In the genomic region with DNA sequence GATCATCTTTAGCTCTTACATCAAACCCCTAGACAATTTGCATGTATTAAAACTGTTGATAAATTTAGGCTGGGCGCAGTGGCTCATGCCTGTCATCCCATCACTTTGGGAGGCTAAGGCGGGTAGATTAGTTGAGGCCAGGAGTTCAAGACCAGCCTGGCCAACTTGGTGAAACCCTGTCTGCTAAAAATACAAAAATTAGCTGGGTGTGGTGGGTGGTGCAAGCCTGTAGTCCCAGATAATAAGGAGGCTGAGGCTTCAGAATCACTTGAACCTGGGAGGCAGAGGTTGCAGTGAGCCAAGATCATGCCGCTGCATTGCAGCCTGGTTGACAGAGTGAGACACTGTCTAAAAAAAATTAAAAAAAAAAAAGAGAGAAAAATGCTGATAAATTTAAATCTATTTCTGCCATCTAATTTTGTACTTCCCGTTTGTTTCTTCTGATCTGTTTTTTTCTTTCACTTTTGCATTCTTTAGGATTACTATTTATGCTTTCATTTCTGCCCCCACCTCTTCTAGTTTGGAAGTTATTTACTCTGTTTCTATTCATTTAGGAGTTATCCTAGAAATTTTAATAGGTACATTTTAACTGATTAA, we compare ENCODE assay signal across 12 cellular contexts. TPM values are rescaled to one million over a fixed set of nuclear protein-coding genes. Genes with fewer than 3 reads are reported as not detected.
DNase-seq lines count a peak whose midpoint lies in the region; TF ChIP-seq lines count a peak whose summit lies in the region.
"Had no signal": no experiment of that assay in that cellular context is flagged by ENCODE, and none has a peak within 500 bp of the region (broad histone marks: within the 10 kb centered on the region; RNA-seq: fewer than 3 reads in every experiment).

No MANE protein-coding gene starts in this region.

- peak overlapping the region in 7 of 8 donors; percentile 18 to 81 (median 71) for H3K4me3 Mint-ChIP-seq in CD4-positive, alpha-beta memory T cell
- H3K4me3 Mint-ChIP-seq in activated naive CD8-positive, alpha-beta T cell treated with anti-CD3 and anti-CD28 coated beads for 36 hours = no peak overlapping the region
- H3K4me3 Mint-ChIP-seq: neural progenitor cell had no signal

- no peaks in the 10 kb centered on the region for H3K27me3 Mint-ChIP-seq in CD4-positive, alpha-beta memory T cell
- H3K27me3 Mint-ChIP-seq in activated naive CD8-positive, alpha-beta T cell treated with anti-CD3 and anti-CD28 coated beads for 36 hours = no peaks in the 10 kb centered on the region

- DNase-seq in CD4-positive, alpha-beta memory T cell = peak in 3 of 5 donors; percentile 15 to 30 (median 23)
- DNase-seq in activated naive CD8-positive, alpha-beta T cell treated with anti-CD3 and anti-CD28 coated beads for 36 hours = no peak
- no peak for DNase-seq in nucleus accumbens (lab: John Stamatoyannopoulos, UW)
- DNase-seq in WERI-Rb-1 = no peak
- DNase-seq in SHP77 (lab: John Stamatoyannopoulos, UW) = no peak
- DNase-seq in HuH-7 (ENCODE audit: low spot score) = no peak
- DNase-seq: activated CD8-positive, alpha-beta memory T cell treated with anti-CD3 and anti-CD28 coated beads, Interleukin-2, amount 50 U/mL, for 4 hours; NCI-H345; Peyer's patch had no signal

- H3K27ac ChIP-seq in ACC112 (ENCODE audit: low read depth, low read length) = no peak overlapping the region
- no peak overlapping the region for H3K27ac ChIP-seq in CD4-positive, alpha-beta memory T cell (ENCODE audit: low read depth, low read length)
- peak overlapping the region; percentile 95 for H3K27ac ChIP-seq in OCI-LY3 (ENCODE audit: low read length)
- H3K27ac ChIP-seq in WERI-Rb-1 = no peak overlapping the region
- H3K27ac ChIP-seq: neural progenitor cell had no signal

- H3K79me2 ChIP-seq in ACC112 (ENCODE audit: control insufficient read depth, insufficient read depth, low read length, unreplicated experiment) = peaks cover 3% of the 10 kb centered on the region
- H3K79me2 ChIP-seq in OCI-LY3 (ENCODE audit: low read length) = peaks cover 16% of the 10 kb centered on the region

- intact Hi-C loops in CD4-positive, alpha-beta memory T cell (cut with micrococcal nuclease) = loop anchor here (5.0 to 10.0 kb wide), 3 partner anchors 251 to 906 kb away; no protein-coding TSS in a partner anchor

- peak overlapping the region; percentile 96 for H3K9ac ChIP-seq in OCI-LY3 (ENCODE audit: low read length)
- H3K9ac ChIP-seq: neural progenitor cell had no signal

- TF ChIP-seq CTCF in OCI-LY3 (IDR thresholded peaks at IDR 0.05; ENCODE audit: low read depth, low read length) = no peak
- no peak for TF ChIP-seq CTCF in WERI-Rb-1 (IDR thresholded peaks at IDR 0.05; ENCODE audit: low read depth, low read length)

- no peaks in the 10 kb centered on the region for H3K9me3 Mint-ChIP-seq in CD4-positive, alpha-beta memory T cell
- H3K9me3 Mint-ChIP-seq in activated naive CD8-positive, alpha-beta T cell treated with anti-CD3 and anti-CD28 coated beads for 36 hours = no peaks in the 10 kb centered on the region
- H3K9me3 Mint-ChIP-seq: neural progenitor cell had no signal

- H3K4me2 ChIP-seq in OCI-LY3 (ENCODE audit: low read length) = peak overlapping the region; percentile 89
- H3K4me2 ChIP-seq: neural progenitor cell had no signal

- H3K36me3 ChIP-seq in ACC112 (ENCODE audit: insufficient read depth, low read length) (no peaks in the 10 kb centered on the region), OCI-LY3 (replicated peaks; ENCODE audit: low read depth, low read length) (peaks cover 10% of the 10 kb centered on the region), WERI-Rb-1 (no peaks in the 10 kb centered on the region)
- H3K36me3 ChIP-seq in CD4-positive, alpha-beta memory T cell (ENCODE audit: insufficient read depth, low read length) = no peaks in the 10 kb centered on the region
- H3K36me3 ChIP-seq: neural progenitor cell, Peyer's patch had no signal

- H3K27ac Mint-ChIP-seq in CD4-positive, alpha-beta memory T cell = peak overlapping the region; percentile 2 to 90 (median 31)
- H3K27ac Mint-ChIP-seq in activated naive CD8-positive, alpha-beta T cell treated with anti-CD3 and anti-CD28 coated beads for 36 hours = peak overlapping the region; percentile 63
- H3K27ac Mint-ChIP-seq: neural progenitor cell had no signal

- H3K27me3 ChIP-seq in ACC112 (ENCODE audit: insufficient read depth, low read length) (no peaks in the 10 kb centered on the region), OCI-LY3 (ENCODE audit: low read depth, low read length) (no peaks in the 10 kb centered on the region), WERI-Rb-1 (ENCODE audit: insufficient read depth, low read depth, severe bottlenecking) (no peaks in the 10 kb centered on the region)
- no peaks in the 10 kb centered on the region for H3K27me3 ChIP-seq in CD4-positive, alpha-beta memory T cell (ENCODE audit: insufficient read depth, low read length)
- H3K27me3 ChIP-seq: Peyer's patch had no signal

- CTCF ChIA-PET in CD4-positive, alpha-beta memory T cell (lab: Charles Lee; ENCODE audit: partially characterized antibody) = no interaction called here

- H3K4me3 ChIP-seq in ACC112 (ENCODE audit: low read depth, low read length) (no peak overlapping the region), OCI-LY3 (ENCODE audit: low read length) (peak overlapping the region; percentile 32), WERI-Rb-1 (ENCODE audit: low read depth, low read length) (no peak overlapping the region)
- H3K4me3 ChIP-seq in CD4-positive, alpha-beta memory T cell (ENCODE audit: low read length in 2 of 2) = no peak overlapping the region
- H3K4me3 ChIP-seq: neural progenitor cell, Peyer's patch had no signal

- H2AFZ ChIP-seq in ACC112 (ENCODE audit: low read length, unreplicated experiment) (peak overlapping the region; percentile 83), OCI-LY3 (ENCODE audit: low read depth, low read length) (peak overlapping the region; percentile 43)
- H2AFZ ChIP-seq: neural progenitor cell had no signal

- POLR2A ChIA-PET in CD4-positive, alpha-beta memory T cell (lab: Charles Lee; ENCODE audit: partially characterized antibody) = interaction anchor here (0.8 kb wide), 1 partner anchor 138 kb away, joined by 3 read pairs; the partner anchor contains the start of gene LHX9

- peaks cover 0 to 11% of the 10 kb centered on the region in 2 donors for H3K36me3 Mint-ChIP-seq in CD4-positive, alpha-beta memory T cell
- peaks cover 4% of the 10 kb centered on the region for H3K36me3 Mint-ChIP-seq in activated naive CD8-positive, alpha-beta T cell treated with anti-CD3 and anti-CD28 coated beads for 36 hours
- H3K36me3 Mint-ChIP-seq: neural progenitor cell had no signal

- H3K9me3 ChIP-seq in CD4-positive, alpha-beta memory T cell (ENCODE audit: control insufficient read depth in 1 of 2, low read length in 2 of 2) = no peaks in the 10 kb centered on the region
- H3K9me3 ChIP-seq in OCI-LY3 (ENCODE audit: insufficient read depth, low read length) = no peaks in the 10 kb centered on the region; the same call in 1 of the 2 replicates
- no peaks in the 10 kb centered on the region for H3K9me3 ChIP-seq in WERI-Rb-1 (ENCODE audit: severe bottlenecking)
- H3K9me3 ChIP-seq: Peyer's patch had no signal

- H4K20me1 ChIP-seq in OCI-LY3 (ENCODE audit: insufficient read depth, low read length) = peaks cover 2% of the 10 kb centered on the region

- peaks cover 40% of the 10 kb centered on the region for H3K4me1 ChIP-seq in ACC112 (ENCODE audit: control insufficient read depth, insufficient read depth, low read length, unreplicated experiment)
- peaks cover 49% of the 10 kb centered on the region for H3K4me1 ChIP-seq in CD4-positive, alpha-beta memory T cell (ENCODE audit: insufficient read depth, low read length)
- peaks cover 60% of the 10 kb centered on the region for H3K4me1 ChIP-seq in OCI-LY3 (ENCODE audit: low read length)

- H3K4me1 Mint-ChIP-seq in CD4-positive, alpha-beta memory T cell = peaks cover 38 to 50% (median 44%) of the 10 kb centered on the region in 4 donors
- peaks cover 44% of the 10 kb centered on the region for H3K4me1 Mint-ChIP-seq in activated naive CD8-positive, alpha-beta T cell treated with anti-CD3 and anti-CD28 coated beads for 36 hours

RNA-seq across cellular contexts. Expression of gene DENND1B, which starts 3.1 kb away (rescaled TPM):
- 10 to 100 TPM; 25.5 to 26.3 TPM for total RNA-seq in CD4-positive, alpha-beta memory T cell
- polyA plus RNA-seq in CD4-positive, alpha-beta memory T cell = 10 to 100 TPM; 12.5 to 19.4 TPM
- total RNA-seq in activated naive CD8-positive, alpha-beta T cell treated with anti-CD3 and anti-CD28 coated beads for 36 hours = 10 to 100 TPM; 11.8 to 13.3 TPM

Comparison
In these comparisons a context has a peak if more than half of its experiments do, and no peak if none do; other contexts are left out.
1. DNase-seq: peak in CD4-positive, alpha-beta memory T cell (3 of 5); none in activated naive CD8-positive, alpha-beta T cell treated with anti-CD3 and anti-CD28 coated beads for 36 hours (single experiment), nucleus accumbens (0 of 56), WERI-Rb-1 (single experiment), SHP77 (0 of 2) and HuH-7 (single experiment).